In the genomic region with DNA sequence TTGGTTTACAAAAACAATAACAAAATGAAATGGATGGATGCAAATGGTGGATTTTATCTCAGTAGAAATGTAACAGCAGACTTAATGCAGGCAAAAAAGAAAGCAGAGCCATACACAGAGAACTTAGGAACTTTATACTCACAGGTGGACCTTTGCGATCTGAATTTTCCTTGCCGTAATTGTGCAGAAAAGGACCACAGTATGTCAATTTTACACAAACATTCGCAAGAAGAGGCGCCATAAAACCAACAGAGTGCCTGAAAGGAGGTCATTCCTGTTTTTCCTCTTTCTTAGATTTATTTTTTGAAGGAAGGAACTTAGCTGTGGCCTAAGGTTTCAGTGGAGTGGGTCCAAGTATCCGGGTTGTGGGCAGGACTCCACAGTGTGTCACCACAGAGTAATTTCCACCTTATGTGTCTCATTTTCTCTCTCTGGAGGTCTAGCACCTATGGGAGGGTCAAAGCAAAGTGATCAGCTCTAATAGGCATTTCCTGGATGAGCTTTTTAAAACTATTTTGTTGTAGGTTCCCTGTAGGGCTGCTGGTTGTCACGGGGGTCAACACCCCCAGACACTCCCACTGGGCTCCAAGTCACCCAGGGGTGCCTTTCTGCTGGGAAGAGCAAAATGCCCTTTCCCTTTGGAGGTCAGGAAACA, we compare ENCODE assay signal across 8 cellular contexts. TPM values are rescaled to one million over a fixed set of nuclear protein-coding genes. Genes with fewer than 3 reads are reported as not detected.
DNase-seq lines count a peak whose midpoint lies in the region; TF ChIP-seq lines count a peak whose summit lies in the region.

No MANE protein-coding gene starts in this region.

- no peak for TF ChIP-seq CTCF in epithelial cell of proximal tubule (conservative IDR thresholded peaks at IDR 0.05; ENCODE audit: low read depth, low read length)

- H3K27ac ChIP-seq in SK-N-MC: peak overlapping the region; percentile 91
- peak overlapping the region; percentile 62 for H3K27ac ChIP-seq in trophoblast cell (ENCODE audit: low read depth, low read length)

- H3K36me3 ChIP-seq in SK-N-MC (ENCODE audit: insufficient read depth, low read length) (no peaks in the 10 kb centered on the region), trophoblast cell (ENCODE audit: control insufficient read depth in 1 of 2, insufficient read depth in 2 of 2, low read length in 2 of 2) (no peaks in the 10 kb centered on the region)

- H3K9me3 ChIP-seq in SK-N-MC (ENCODE audit: low read depth, low read length): no peaks in the 10 kb centered on the region
- no peaks in the 10 kb centered on the region for H3K9me3 ChIP-seq in trophoblast cell (ENCODE audit: insufficient read depth, low read depth, low read length)

- no peak overlapping the region for H4K91ac ChIP-seq in trophoblast cell (ENCODE audit: low read depth, low read length)

- H4K12ac ChIP-seq in trophoblast cell (ENCODE audit: low read depth, low read length): no peak overlapping the region

- H3K4ac ChIP-seq in trophoblast cell (ENCODE audit: low read depth, low read length): no peak overlapping the region

- H3K9ac ChIP-seq in SK-N-MC (ENCODE audit: insufficient read length): peak overlapping the region; percentile 70
- no peak overlapping the region for H3K9ac ChIP-seq in trophoblast cell (ENCODE audit: low read length)

- DNase-seq in H4 (ENCODE audit: low spot score) (peak; percentile 14), SK-N-MC (ENCODE audit: low read depth, low spot score) (no peak), epithelial cell of proximal tubule (ENCODE audit: low read depth) (no peak), trophoblast cell (peak in 1 of 2 donors; percentile 7), amniotic stem cell (lab: John Stamatoyannopoulos, UW) (no peak), SIG-M5 (lab: John Stamatoyannopoulos, UW) (no peak), epidermal melanocyte (ENCODE audit: insufficient read length, low spot score) (no peak), mucosa of gallbladder (ENCODE audit: low spot score) (no peak)

- no peak overlapping the region for H3K23ac ChIP-seq in trophoblast cell (ENCODE audit: low read length)

- no peak overlapping the region for H2BK12ac ChIP-seq in trophoblast cell (ENCODE audit: low read length)

- peaks cover 3 to 4% of the 10 kb centered on the region in 2 experiments for H3K4me1 ChIP-seq in trophoblast cell (ENCODE audit: control insufficient read depth in 1 of 2, insufficient read depth in 2 of 2, low read length in 2 of 2)

- no peaks in the 10 kb centered on the region for H3K79me1 ChIP-seq in trophoblast cell (ENCODE audit: low read length)

- no CpG with 5 or more reads among the region's 6 CpGs for WGBS in trophoblast cell (ENCODE audit: extremely low coverage, insufficient coverage, insufficient read length)

- no peaks in the 10 kb centered on the region for H3K27me3 ChIP-seq in trophoblast cell (ENCODE audit: insufficient read depth, low read length)

- H3K14ac ChIP-seq in trophoblast cell (ENCODE audit: low read length): no peak overlapping the region

- H2AFZ ChIP-seq in trophoblast cell (ENCODE audit: insufficient read depth, low read length, poor library complexity): peak overlapping the region; percentile 54

- peak overlapping the region; percentile 62 for H4K8ac ChIP-seq in trophoblast cell (ENCODE audit: low read depth, low read length)

- H3K4me2 ChIP-seq in trophoblast cell (ENCODE audit: low read length): peak overlapping the region; percentile 42

- H2AK5ac ChIP-seq in trophoblast cell (ENCODE audit: low read length): no peak overlapping the region

- H3K4me3 ChIP-seq in SK-N-MC (peak overlapping the region; percentile 73), epithelial cell of proximal tubule (ENCODE audit: low read depth, low read length) (peak overlapping the region; percentile 26), trophoblast cell (ENCODE audit: low read depth, low read length) (no peak overlapping the region)

- peak overlapping the region; percentile 11 for H2BK120ac ChIP-seq in trophoblast cell (ENCODE audit: insufficient read depth, low read length, poor library complexity)

- no peak overlapping the region for H2BK5ac ChIP-seq in trophoblast cell (ENCODE audit: low read depth, low read length, poor library complexity)

- no peak overlapping the region for H3K18ac ChIP-seq in trophoblast cell (ENCODE audit: low read length)

- H3K79me2 ChIP-seq in trophoblast cell (ENCODE audit: control insufficient read depth, insufficient read depth, low read length, poor library complexity): no peaks in the 10 kb centered on the region

RNA-seq across cellular contexts. Expression of a gene that starts 24.7 kb away (rescaled TPM):
- total RNA-seq in H4 (2014; rRNA removed; shearing (Covaris generic)): 9.9 and 14.7 TPM in 2 replicates
- total RNA-seq in epithelial cell of proximal tubule (10.5 and 14.6 TPM in 2 replicates), mucosa of gallbladder (24.5 TPM)
- 35.2 and 36.4 TPM in 2 replicates for polyA plus RNA-seq in trophoblast cell (2013)
